ENCODE assay signal across 1 cellular context in the genomic region with DNA sequence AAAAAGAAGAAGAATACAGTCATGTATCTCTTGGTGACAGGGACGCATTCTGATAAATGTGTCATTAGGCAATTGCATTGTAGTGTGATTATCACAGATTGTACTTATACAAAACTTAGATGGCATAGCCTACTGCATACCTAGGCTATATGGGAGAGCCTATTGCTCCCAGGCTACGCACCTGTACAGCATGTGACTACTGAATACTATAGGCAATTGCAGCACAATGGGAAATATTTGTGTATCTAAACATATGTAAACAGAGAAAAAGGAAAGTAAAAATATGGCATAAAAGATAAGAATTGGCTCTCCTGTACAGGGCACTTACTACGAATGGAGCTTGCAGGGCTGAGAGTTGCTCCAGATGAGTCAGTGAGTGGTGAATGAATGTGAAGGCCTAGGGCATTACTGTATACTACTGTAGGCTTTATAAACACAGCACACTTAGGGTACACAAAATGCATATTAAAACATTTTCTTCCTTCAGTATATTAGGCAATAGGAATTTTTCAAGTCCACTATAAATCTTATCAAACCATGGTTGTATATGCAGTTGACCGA.
TF ChIP-seq lines count a peak whose summit lies in the region.

No MANE protein-coding gene starts in this region.

TF ChIP-seq in GM23338, 12 proteins besides CTCF, POLR2A, EP300 and RAD21 (continued from another document):
- TF ChIP-seq, protein P1, sequence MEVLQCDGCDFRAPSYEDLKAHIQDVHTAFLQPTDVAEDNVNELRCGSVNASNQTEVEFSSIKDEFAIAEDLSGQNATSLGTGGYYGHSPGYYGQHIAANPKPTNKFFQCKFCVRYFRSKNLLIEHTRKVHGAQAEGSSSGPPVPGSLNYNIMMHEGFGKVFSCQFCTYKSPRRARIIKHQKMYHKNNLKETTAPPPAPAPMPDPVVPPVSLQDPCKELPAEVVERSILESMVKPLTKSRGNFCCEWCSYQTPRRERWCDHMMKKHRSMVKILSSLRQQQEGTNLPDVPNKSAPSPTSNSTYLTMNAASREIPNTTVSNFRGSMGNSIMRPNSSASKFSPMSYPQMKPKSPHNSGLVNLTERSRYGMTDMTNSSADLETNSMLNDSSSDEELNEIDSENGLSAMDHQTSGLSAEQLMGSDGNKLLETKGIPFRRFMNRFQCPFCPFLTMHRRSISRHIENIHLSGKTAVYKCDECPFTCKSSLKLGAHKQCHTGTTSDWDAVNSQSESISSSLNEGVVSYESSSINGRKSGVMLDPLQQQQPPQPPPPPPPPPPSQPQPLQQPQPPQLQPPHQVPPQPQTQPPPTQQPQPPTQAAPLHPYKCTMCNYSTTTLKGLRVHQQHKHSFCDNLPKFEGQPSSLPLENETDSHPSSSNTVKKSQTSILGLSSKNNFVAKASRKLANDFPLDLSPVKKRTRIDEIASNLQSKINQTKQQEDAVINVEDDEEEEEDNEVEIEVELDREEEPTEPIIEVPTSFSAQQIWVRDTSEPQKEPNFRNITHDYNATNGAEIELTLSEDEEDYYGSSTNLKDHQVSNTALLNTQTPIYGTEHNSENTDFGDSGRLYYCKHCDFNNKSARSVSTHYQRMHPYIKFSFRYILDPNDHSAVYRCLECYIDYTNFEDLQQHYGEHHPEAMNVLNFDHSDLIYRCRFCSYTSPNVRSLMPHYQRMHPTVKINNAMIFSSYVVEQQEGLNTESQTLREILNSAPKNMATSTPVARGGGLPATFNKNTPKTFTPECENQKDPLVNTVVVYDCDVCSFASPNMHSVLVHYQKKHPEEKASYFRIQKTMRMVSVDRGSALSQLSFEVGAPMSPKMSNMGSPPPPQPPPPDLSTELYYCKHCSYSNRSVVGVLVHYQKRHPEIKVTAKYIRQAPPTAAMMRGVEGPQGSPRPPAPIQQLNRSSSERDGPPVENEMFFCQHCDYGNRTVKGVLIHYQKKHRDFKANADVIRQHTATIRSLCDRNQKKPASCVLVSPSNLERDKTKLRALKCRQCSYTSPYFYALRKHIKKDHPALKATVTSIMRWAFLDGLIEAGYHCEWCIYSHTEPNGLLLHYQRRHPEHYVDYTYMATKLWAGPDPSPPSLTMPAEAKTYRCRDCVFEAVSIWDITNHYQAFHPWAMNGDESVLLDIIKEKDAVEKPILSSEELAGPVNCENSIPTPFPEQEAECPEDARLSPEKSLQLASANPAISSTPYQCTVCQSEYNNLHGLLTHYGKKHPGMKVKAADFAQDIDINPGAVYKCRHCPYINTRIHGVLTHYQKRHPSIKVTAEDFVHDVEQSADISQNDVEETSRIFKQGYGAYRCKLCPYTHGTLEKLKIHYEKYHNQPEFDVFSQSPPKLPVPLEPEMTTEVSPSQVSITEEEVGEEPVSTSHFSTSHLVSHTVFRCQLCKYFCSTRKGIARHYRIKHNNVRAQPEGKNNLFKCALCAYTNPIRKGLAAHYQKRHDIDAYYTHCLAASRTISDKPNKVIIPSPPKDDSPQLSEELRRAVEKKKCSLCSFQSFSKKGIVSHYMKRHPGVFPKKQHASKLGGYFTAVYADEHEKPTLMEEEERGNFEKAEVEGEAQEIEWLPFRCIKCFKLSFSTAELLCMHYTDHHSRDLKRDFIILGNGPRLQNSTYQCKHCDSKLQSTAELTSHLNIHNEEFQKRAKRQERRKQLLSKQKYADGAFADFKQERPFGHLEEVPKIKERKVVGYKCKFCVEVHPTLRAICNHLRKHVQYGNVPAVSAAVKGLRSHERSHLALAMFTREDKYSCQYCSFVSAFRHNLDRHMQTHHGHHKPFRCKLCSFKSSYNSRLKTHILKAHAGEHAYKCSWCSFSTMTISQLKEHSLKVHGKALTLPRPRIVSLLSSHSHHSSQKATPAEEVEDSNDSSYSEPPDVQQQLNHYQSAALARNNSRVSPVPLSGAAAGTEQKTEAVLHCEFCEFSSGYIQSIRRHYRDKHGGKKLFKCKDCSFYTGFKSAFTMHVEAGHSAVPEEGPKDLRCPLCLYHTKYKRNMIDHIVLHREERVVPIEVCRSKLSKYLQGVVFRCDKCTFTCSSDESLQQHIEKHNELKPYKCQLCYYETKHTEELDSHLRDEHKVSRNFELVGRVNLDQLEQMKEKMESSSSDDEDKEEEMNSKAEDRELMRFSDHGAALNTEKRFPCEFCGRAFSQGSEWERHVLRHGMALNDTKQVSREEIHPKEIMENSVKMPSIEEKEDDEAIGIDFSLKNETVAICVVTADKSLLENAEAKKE (CRISPR knock-in tag; IDR thresholded peaks at IDR 0.05): no peak
- TF ChIP-seq NANOG (IDR thresholded peaks at IDR 0.05; ENCODE audit: borderline replicate concordance) (no peak), EZH2 (IDR thresholded peaks at IDR 0.05; ENCODE audit: low read depth, unreplicated experiment) (no peak), STAT1 (IDR thresholded peaks at IDR 0.05; ENCODE audit: unreplicated experiment) (no peak)
- TF ChIP-seq, protein P2, sequence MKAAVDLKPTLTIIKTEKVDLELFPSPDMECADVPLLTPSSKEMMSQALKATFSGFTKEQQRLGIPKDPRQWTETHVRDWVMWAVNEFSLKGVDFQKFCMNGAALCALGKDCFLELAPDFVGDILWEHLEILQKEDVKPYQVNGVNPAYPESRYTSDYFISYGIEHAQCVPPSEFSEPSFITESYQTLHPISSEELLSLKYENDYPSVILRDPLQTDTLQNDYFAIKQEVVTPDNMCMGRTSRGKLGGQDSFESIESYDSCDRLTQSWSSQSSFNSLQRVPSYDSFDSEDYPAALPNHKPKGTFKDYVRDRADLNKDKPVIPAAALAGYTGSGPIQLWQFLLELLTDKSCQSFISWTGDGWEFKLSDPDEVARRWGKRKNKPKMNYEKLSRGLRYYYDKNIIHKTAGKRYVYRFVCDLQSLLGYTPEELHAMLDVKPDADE (IDR thresholded peaks at IDR 0.05): no peak
- TF ChIP-seq, protein P3, sequence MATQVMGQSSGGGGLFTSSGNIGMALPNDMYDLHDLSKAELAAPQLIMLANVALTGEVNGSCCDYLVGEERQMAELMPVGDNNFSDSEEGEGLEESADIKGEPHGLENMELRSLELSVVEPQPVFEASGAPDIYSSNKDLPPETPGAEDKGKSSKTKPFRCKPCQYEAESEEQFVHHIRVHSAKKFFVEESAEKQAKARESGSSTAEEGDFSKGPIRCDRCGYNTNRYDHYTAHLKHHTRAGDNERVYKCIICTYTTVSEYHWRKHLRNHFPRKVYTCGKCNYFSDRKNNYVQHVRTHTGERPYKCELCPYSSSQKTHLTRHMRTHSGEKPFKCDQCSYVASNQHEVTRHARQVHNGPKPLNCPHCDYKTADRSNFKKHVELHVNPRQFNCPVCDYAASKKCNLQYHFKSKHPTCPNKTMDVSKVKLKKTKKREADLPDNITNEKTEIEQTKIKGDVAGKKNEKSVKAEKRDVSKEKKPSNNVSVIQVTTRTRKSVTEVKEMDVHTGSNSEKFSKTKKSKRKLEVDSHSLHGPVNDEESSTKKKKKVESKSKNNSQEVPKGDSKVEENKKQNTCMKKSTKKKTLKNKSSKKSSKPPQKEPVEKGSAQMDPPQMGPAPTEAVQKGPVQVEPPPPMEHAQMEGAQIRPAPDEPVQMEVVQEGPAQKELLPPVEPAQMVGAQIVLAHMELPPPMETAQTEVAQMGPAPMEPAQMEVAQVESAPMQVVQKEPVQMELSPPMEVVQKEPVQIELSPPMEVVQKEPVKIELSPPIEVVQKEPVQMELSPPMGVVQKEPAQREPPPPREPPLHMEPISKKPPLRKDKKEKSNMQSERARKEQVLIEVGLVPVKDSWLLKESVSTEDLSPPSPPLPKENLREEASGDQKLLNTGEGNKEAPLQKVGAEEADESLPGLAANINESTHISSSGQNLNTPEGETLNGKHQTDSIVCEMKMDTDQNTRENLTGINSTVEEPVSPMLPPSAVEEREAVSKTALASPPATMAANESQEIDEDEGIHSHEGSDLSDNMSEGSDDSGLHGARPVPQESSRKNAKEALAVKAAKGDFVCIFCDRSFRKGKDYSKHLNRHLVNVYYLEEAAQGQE (IDR thresholded peaks at IDR 0.05; ENCODE audit: unreplicated experiment): no peak
